Comparison of ENCODE assay signal across 17 cellular contexts in genomic region chr12:116722245-116722644, GRCh38.
"Had no signal": no experiment of that assay in that cellular context is flagged by ENCODE, and none has a peak within 500 bp of the region (broad histone marks: within the 10 kb centered on the region; RNA-seq: fewer than 3 reads in every experiment).

No MANE protein-coding gene starts in this region.

- DNase-seq: activated CD8-positive, alpha-beta memory T cell treated with anti-CD3 and anti-CD28 coated beads, Interleukin-2, amount 10 ng/mL, durations not matched to agents 7 days and 5 days; activated effector memory CD4-positive, alpha-beta T cell treated with anti-CD3 and anti-CD28 coated beads, Interleukin-2, amount 50 U/mL, for 16 hours; gastrocnemius medialis; head of caudate nucleus; kidney; left lung; right lobe of liver; small intestine; stimulated activated CD4-positive, alpha-beta T cell treated with anti-CD3 and anti-CD28 coated beads, Interleukin-15, amount 100 ng/mL, for 24 hours; stimulated activated CD4-positive, alpha-beta T cell treated with anti-CD3 and anti-CD28 coated beads, Interleukin-2, amount 100 ng/mL, for 48 hours; T-cell; T1000; testis; upper lobe of left lung had no signal

- H3K27ac Mint-ChIP-seq: activated CD8-positive, alpha-beta memory T cell treated with anti-CD3 and anti-CD28 coated beads, Interleukin-2, amount 10 ng/mL, durations not matched to agents 7 days and 5 days had no signal

- H3K4me3 Mint-ChIP-seq: activated CD8-positive, alpha-beta memory T cell treated with anti-CD3 and anti-CD28 coated beads, Interleukin-2, amount 10 ng/mL, durations not matched to agents 7 days and 5 days; T-cell had no signal

- ATAC-seq: activated CD4-positive, CD25-positive, alpha-beta regulatory T cell treated with anti-CD3 and anti-CD28 coated beads, Interleukin-2, amount 50 U/mL, for 24 hours; activated CD8-positive, alpha-beta memory T cell treated with anti-CD3 and anti-CD28 coated beads, Interleukin-2, amount 10 ng/mL, durations not matched to agents 7 days and 5 days; esophagus mucosa; gastrocnemius medialis; left lung; right lobe of liver; SK-N-SH treated with all-trans-retinoic acid at 6 μM for 48 hours; T-cell had no signal

- H3K9me3 Mint-ChIP-seq: T-cell had no signal

- H3K27me3 Mint-ChIP-seq: activated CD8-positive, alpha-beta memory T cell treated with anti-CD3 and anti-CD28 coated beads, Interleukin-2, amount 10 ng/mL, durations not matched to agents 7 days and 5 days; T-cell had no signal
